8 cellular contexts compared by ENCODE assay signal in genomic region chr11:64146036-64146943, GRCh38. TPM values are rescaled to one million over a fixed set of nuclear protein-coding genes. Genes with fewer than 3 reads are reported as not detected.
A peak's percentile ranks its signal among the peaks of the same experiment; 100 is the strongest.
DNase-seq lines count a peak whose midpoint lies in the region; ATAC-seq and TF ChIP-seq lines count a peak whose summit lies in the region.

No MANE protein-coding gene starts in this region.

- H3K27me3 ChIP-seq in esophagus muscularis mucosa = no peaks in the 10 kb centered on the region

- H3K4me1 ChIP-seq in esophagus muscularis mucosa = peaks cover 14 to 32% (median 29%) of the 10 kb centered on the region in 4 donors

- WGBS in esophagus muscularis mucosa = 75% methylated on average over 18 of the region's 22 CpGs

- no peaks in the 10 kb centered on the region for H3K9me3 ChIP-seq in esophagus muscularis mucosa

- H3K36me3 ChIP-seq in esophagus muscularis mucosa = peaks cover 0 to 9% (median 3%) of the 10 kb centered on the region in 4 donors

- TF ChIP-seq CTCF in GM20000 (IDR thresholded peaks at IDR 0.05; ENCODE audit: extremely low read depth, missing control alignments) (peak; percentile 62), esophagus muscularis mucosa (IDR thresholded peaks at IDR 0.05) (peak; percentile 33 to 61 (median 38)), omental fat pad (IDR thresholded peaks at IDR 0.05) (no peak)

- no peak for TF ChIP-seq EP300 in esophagus muscularis mucosa (IDR thresholded peaks at IDR 0.05)

- DNase-seq in AG20443 (ENCODE audit: low spot score) = peak; percentile 78
- DNase-seq in GM20000 (ENCODE audit: low spot score) = peak; percentile 82
- peak; percentile 11 for DNase-seq in NOMO-1 treated with dmso at 0.1 percent for 144 hours (lab: John Stamatoyannopoulos, UW; ENCODE audit: unreplicated experiment)
- DNase-seq in activated CD8-positive, alpha-beta memory T cell treated with anti-CD3 and anti-CD28 coated beads, Interleukin-2, amount 50 U/mL, for 4 hours = peak; percentile 65
- no peak for DNase-seq in esophagus muscularis mucosa (ENCODE audit: extremely low spot score)
- DNase-seq in omental fat pad (ENCODE audit: low spot score) = peak; percentile 34
- no peak for DNase-seq in LoVo (ENCODE audit: low spot score)

- intact Hi-C loops in esophagus muscularis mucosa (cut with DNase I) = no loop called here

- ATAC-seq in omental fat pad (ENCODE audit: low FRiP score) = no peak
- no peak for ATAC-seq in GM19324 (IDR thresholded peaks at IDR 0.05; ENCODE audit: low FRiP score, unreplicated experiment)

- TF ChIP-seq POLR2A in esophagus muscularis mucosa (IDR thresholded peaks at IDR 0.05; ENCODE audit: low read depth) = no peak

- H3K27ac ChIP-seq in esophagus muscularis mucosa (replicated peaks in 1 of 4) = no peak overlapping the region

- no peak overlapping the region for H3K4me3 ChIP-seq in esophagus muscularis mucosa

RNA-seq across cellular contexts. Expression of gene MACROD1, which starts 19.6 kb away (rescaled TPM):
- total RNA-seq in esophagus muscularis mucosa = 10 to 100 TPM; 28.8 to 70.7 (median 33.7) TPM
- 10 to 100 TPM; 13.8 to 40.9 (median 26.2) TPM for total RNA-seq in omental fat pad

RNA-seq across cellular contexts. Expression of gene STIP1, which starts 39.7 kb away (rescaled TPM):
- total RNA-seq in esophagus muscularis mucosa (100 to 1,000 TPM in 3 of 4 donors, 10 to 100 TPM in 1; 82.2 to 116 (median 101) TPM), omental fat pad (100 to 1,000 TPM in 2 of 4 donors, 10 to 100 TPM in 2; 73.0 to 174 (median 135) TPM)

Comparison
In these comparisons a context has a peak if more than half of its experiments do, and no peak if none do; other contexts are left out.
1. DNase-seq: peak in AG20443 (single experiment), GM20000 (single experiment), NOMO-1 treated with dmso at 0.1 percent for 144 hours (single experiment), activated CD8-positive, alpha-beta memory T cell treated with anti-CD3 and anti-CD28 coated beads, Interleukin-2, amount 50 U/mL, for 4 hours (single experiment) and omental fat pad (single experiment); none in esophagus muscularis mucosa (single experiment) and LoVo (single experiment).
2. CTCF ChIP-seq: peak in GM20000 (single experiment) and esophagus muscularis mucosa (3 of 3); none in omental fat pad (0 of 3).